Comparison of ENCODE assay signal across 29 cellular contexts in the genomic region with DNA sequence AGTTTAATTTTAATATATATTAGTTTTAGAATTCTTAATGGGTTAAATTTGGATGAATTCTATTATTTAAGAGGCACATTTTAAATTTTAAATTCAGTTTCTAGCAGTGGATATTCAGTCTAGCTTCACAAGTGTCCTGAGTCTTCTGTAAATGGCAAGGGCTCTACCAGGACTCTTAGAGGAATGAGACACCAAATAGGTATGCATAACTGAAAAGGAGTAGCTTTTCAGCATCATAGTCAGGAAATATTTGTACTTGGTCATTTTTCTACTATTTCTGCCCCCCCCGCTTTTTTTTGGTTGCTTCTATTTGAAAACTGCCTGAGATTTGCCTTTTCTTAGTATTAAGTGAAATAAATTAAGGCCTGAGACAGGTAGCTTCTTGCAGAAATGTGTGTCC.
DNase-seq lines count a peak whose midpoint lies in the region; ATAC-seq, FAIRE-seq and TF ChIP-seq lines count a peak whose summit lies in the region.
"Had no signal": no experiment of that assay in that cellular context is flagged by ENCODE, and none has a peak within 500 bp of the region (broad histone marks: within the 10 kb centered on the region; RNA-seq: fewer than 3 reads in every experiment).

No MANE protein-coding gene starts in this region.

- intact Hi-C loops in IMR-90 (cut with micrococcal nuclease) (loop anchor here (5.0 kb wide), 4 partner anchors 241 to 361 kb away; partner anchors contain the start of genes NASP, P3R3URF, PRDX1 and TSPAN1), K562 (cut with micrococcal nuclease) (loop anchor here (5.0 to 10.0 kb wide), 3 partner anchors 196 to 371 kb away; partner anchors contain the start of genes GPBP1L1, P3R3URF, TMEM69 and TSPAN1), left lung (cut with DNase I) (no loop called here)

- H2AK5ac ChIP-seq in IMR-90 (ENCODE audit: low read depth, low read length): no peak overlapping the region

- H4K8ac ChIP-seq in IMR-90 (ENCODE audit: low read depth in 2 of 2, low read length in 2 of 2): no peak overlapping the region

- H3K36me3 Mint-ChIP-seq in T-helper 17 cell (ENCODE audit: low read depth): no peaks in the 10 kb centered on the region
- H3K36me3 Mint-ChIP-seq: stimulated activated effector memory CD8-positive, alpha-beta T cell treated with anti-CD3 and anti-CD28 coated beads, Interleukin-12 subunit alpha, Interleukin-12 subunit beta, amount 100 ng/mL, for 72 hours had no signal

- POLR2A ChIA-PET in IMR-90 (lab: Charles Lee; ENCODE audit: unreplicated experiment): interaction anchor here (0.7 kb wide), 1 partner anchor 9 kb away, joined by 6 read pairs; no protein-coding TSS in a partner anchor
- POLR2A ChIA-PET in K562 (lab: Yijun Ruan, JAX): interaction anchor here (0.6 kb wide), 1 partner anchor 16 kb away, joined by 3 read pairs; no protein-coding TSS in a partner anchor

- H3K27ac ChIP-seq in IMR-90 (ENCODE audit: insufficient read depth, low read length) (no peak overlapping the region), K562 (ENCODE audit: extremely low read depth, low read depth, low read length) (no peak overlapping the region), left lung (no peak overlapping the region)
- H3K27ac ChIP-seq: cardiac muscle cell, foreskin keratinocyte, prostate gland, skin epidermis, testis had no signal

- peaks cover 4% of the 10 kb centered on the region for H3K4me1 Mint-ChIP-seq in T-helper 17 cell
- H3K4me1 Mint-ChIP-seq: stimulated activated effector memory CD8-positive, alpha-beta T cell treated with anti-CD3 and anti-CD28 coated beads, Interleukin-12 subunit alpha, Interleukin-12 subunit beta, amount 100 ng/mL, for 72 hours had no signal

- TF ChIP-seq POLR2A in IMR-90 (IDR thresholded peaks at IDR 0.05; ENCODE audit: low read depth, low read length) (no peak), K562 (conservative IDR thresholded peaks at IDR 0.05) (no peak)

- DNase-seq in AG08395 (ENCODE audit: low spot score) (peak; percentile 64), IMR-90 (peak; percentile 70), K562 (ENCODE audit: extremely low read depth in 1 of 4, low spot score in 3 of 4) (no peak), left lung (no peak), T-helper 17 cell (no peak), NCI-H526 (lab: John Stamatoyannopoulos, UW) (no peak)
- DNase-seq: activated CD4-positive, CD25-positive, alpha-beta regulatory T cell; activated CD8-positive, alpha-beta T cell treated with anti-CD3 and anti-CD28 coated beads for 36 hours; activated gamma-delta T cell; activated T-cell treated with anti-CD3 and anti-CD28 coated beads for 4 hours; Calu3; dermis blood vessel endothelial cell; hypothalamus; KBM-7; mammary epithelial cell; NCI-H526 treated with DMSO at 0.1 percent for 48 hours; stimulated activated CD4-positive, alpha-beta T cell treated with anti-CD3 and anti-CD28 coated beads, Interleukin-2, amount 100 ng/mL, for 24 hours; T-helper 9 cell; testis had no signal

- H3K4me2 ChIP-seq in IMR-90 (ENCODE audit: low read depth, low read length) (no peak overlapping the region), K562 (ENCODE audit: insufficient read depth, low read length) (no peak overlapping the region)

- no peak overlapping the region for H3K27ac Mint-ChIP-seq in T-helper 17 cell
- H3K27ac Mint-ChIP-seq: activated CD8-positive, alpha-beta T cell treated with anti-CD3 and anti-CD28 coated beads for 36 hours; stimulated activated effector memory CD8-positive, alpha-beta T cell treated with anti-CD3 and anti-CD28 coated beads, Interleukin-12 subunit alpha, Interleukin-12 subunit beta, amount 100 ng/mL, for 72 hours had no signal

- no peak overlapping the region for H4K5ac ChIP-seq in IMR-90 (ENCODE audit: low read depth, low read length)

- no peak overlapping the region for H3K23ac ChIP-seq in IMR-90 (ENCODE audit: low read depth, low read length)

- TF ChIP-seq CTCF in IMR-90 (conservative IDR thresholded peaks at IDR 0.05; ENCODE audit: low read depth, low read length): no peak
- no peak for TF ChIP-seq CTCF in K562 (IDR thresholded peaks at IDR 0.05 in 2 of 3, conservative IDR thresholded peaks at IDR 0.05 in 1 of 3; ENCODE audit: insufficient read depth in 2 of 3, low read depth in 1 of 3, low read length in 3 of 3)
- TF ChIP-seq CTCF in left lung (IDR thresholded peaks at IDR 0.05): no peak

- H3K18ac ChIP-seq in IMR-90 (ENCODE audit: low read depth, low read length): no peak overlapping the region

- no TSS peak for BruUV-seq in IMR-90 (replicated peaks; lab: Mats Ljungman, UMichigan)
- BruUV-seq in K562 (replicated peaks; lab: Mats Ljungman, UMichigan): no TSS peak

- H2AK9ac ChIP-seq in IMR-90 (replicated peaks; ENCODE audit: low read depth, low read length, poor library complexity): no peak overlapping the region

- no peak overlapping the region for H3K9ac ChIP-seq in IMR-90 (ENCODE audit: low read depth, low read length)
- H3K9ac ChIP-seq in K562 (ENCODE audit: insufficient read depth in 1 of 2, low read depth in 2 of 2, low read length in 2 of 2): no peak overlapping the region

- no peak overlapping the region for H2BK120ac ChIP-seq in IMR-90 (ENCODE audit: low read depth, low read length)

- H4K91ac ChIP-seq in IMR-90 (ENCODE audit: insufficient read depth, low read depth, low read length): no peak overlapping the region

- peaks cover 3% of the 10 kb centered on the region; the same call in 1 of the 2 replicates for H3K9me1 ChIP-seq in IMR-90 (ENCODE audit: insufficient read depth, low read length)
- H3K9me1 ChIP-seq in K562 (ENCODE audit: control insufficient read depth, insufficient read depth, low read length): no peaks in the 10 kb centered on the region

- H3K27me3 Mint-ChIP-seq in T-helper 17 cell: no peaks in the 10 kb centered on the region
- H3K27me3 Mint-ChIP-seq: activated CD8-positive, alpha-beta T cell treated with anti-CD3 and anti-CD28 coated beads for 36 hours had no signal

- no peak for TF ChIP-seq RAD21 in IMR-90 (IDR thresholded peaks at IDR 0.05; ENCODE audit: low read length)
- TF ChIP-seq RAD21 in K562 (CRISPR knock-in tag; conservative IDR thresholded peaks at IDR 0.05 in 1 of 2, IDR thresholded peaks at IDR 0.05 in 1 of 2): no peak

- H2BK5ac ChIP-seq in IMR-90 (ENCODE audit: low read depth, low read length, poor library complexity, severe bottlenecking): peak overlapping the region; percentile 46

- no peaks in the 10 kb centered on the region for H4K20me1 ChIP-seq in IMR-90 (ENCODE audit: insufficient read depth, low read length)
- no peaks in the 10 kb centered on the region for H4K20me1 ChIP-seq in K562 (replicated peaks; ENCODE audit: control insufficient read depth, insufficient read depth, low read length)

- H2AFZ ChIP-seq in IMR-90 (replicated peaks; ENCODE audit: low read length, poor library complexity) (no peak overlapping the region), K562 (ENCODE audit: low read depth, low read length) (no peak overlapping the region)

- H3K4me1 ChIP-seq in IMR-90 (ENCODE audit: control insufficient read depth, insufficient read depth, low read length) (peaks cover 16% of the 10 kb centered on the region), K562 (replicated peaks in 1 of 2; ENCODE audit: control insufficient read depth in 2 of 2, insufficient read depth in 2 of 2, low read length in 2 of 2) (peaks cover 0 to 7% of the 10 kb centered on the region in 2 experiments; a peak in 2 of 5 replicates), left lung (no peaks in the 10 kb centered on the region)
- H3K4me1 ChIP-seq: foreskin keratinocyte, prostate gland, testis had no signal

- no peak for TF ChIP-seq EP300 in K562 (IDR thresholded peaks at IDR 0.05; ENCODE audit: low read length)

- no peak overlapping the region for H3K14ac ChIP-seq in IMR-90 (replicated peaks; ENCODE audit: low read depth, low read length)

- H2BK15ac ChIP-seq in IMR-90 (ENCODE audit: low read depth, low read length): no peak overlapping the region

- dilution Hi-C loops in IMR-90 (cut with HindIII; ENCODE audit: low sequenced_read_pairs, unreplicated experiment): no loop called here

- ATAC-seq in IMR-90 (ENCODE audit: low read depth) (peak; percentile 58), K562 (no peak), left lung (peak; percentile 54), HG02678 (IDR thresholded peaks at IDR 0.05; ENCODE audit: unreplicated experiment) (no peak), GM21576 (IDR thresholded peaks at IDR 0.05; ENCODE audit: unreplicated experiment) (no peak), T-helper 17 cell (no peak)
- ATAC-seq: activated CD8-positive, alpha-beta T cell treated with anti-CD3 and anti-CD28 coated beads for 36 hours; foreskin keratinocyte; stimulated activated effector memory CD8-positive, alpha-beta T cell treated with anti-CD3 and anti-CD28 coated beads, Interleukin-12 subunit alpha, Interleukin-12 subunit beta, amount 100 ng/mL, for 72 hours had no signal

- H2BK20ac ChIP-seq in IMR-90 (ENCODE audit: low read depth, low read length): no peak overlapping the region

- no peak overlapping the region for H3K4me3 Mint-ChIP-seq in T-helper 17 cell
- H3K4me3 Mint-ChIP-seq: activated CD8-positive, alpha-beta T cell treated with anti-CD3 and anti-CD28 coated beads for 36 hours; stimulated activated effector memory CD8-positive, alpha-beta T cell treated with anti-CD3 and anti-CD28 coated beads, Interleukin-12 subunit alpha, Interleukin-12 subunit beta, amount 100 ng/mL, for 72 hours had no signal

- FAIRE-seq in K562 (lab: Jason Lieb, UNC): no peak
- FAIRE-seq: A204.1, endothelial cell of umbilical vein, keratinocyte had no signal

- CTCF ChIA-PET in IMR-90 (lab: Yijun Ruan, JAX) (no interaction called here), K562 (lab: Yijun Ruan, JAX; ENCODE audit: low intra/inter-chr PET ratio) (no interaction called here)

- WGBS in IMR-90 (ENCODE audit: extremely low coverage in 2 of 2, insufficient read length in 1 of 2), 2 experiments: no CpG with 5 or more reads among the region's 1 CpG
- no CpG with 5 or more reads among the region's 1 CpG for WGBS in K562 (ENCODE audit: insufficient coverage, low coverage, missing lambda C conversion rate)

- no peak overlapping the region for H3K56ac ChIP-seq in IMR-90 (ENCODE audit: extremely low read depth, insufficient read depth, low read length)

- peaks cover 4% of the 10 kb centered on the region; the same call in 2 of the 3 replicates for H3K79me2 ChIP-seq in K562 (ENCODE audit: control insufficient read depth, insufficient read depth, low read length)

- no peaks in the 10 kb centered on the region for H3K9me3 ChIP-seq in IMR-90 (ENCODE audit: control insufficient read depth, insufficient read depth, low read length)
- no peaks in the 10 kb centered on the region for H3K9me3 ChIP-seq in K562 (replicated peaks; ENCODE audit: control insufficient read depth, insufficient read depth, low read depth, low read length)
- no peaks in the 10 kb centered on the region for H3K9me3 ChIP-seq in left lung
- H3K9me3 ChIP-seq in T-helper 17 cell (ENCODE audit: control insufficient read depth, low read length, poor library complexity, severe bottlenecking): no peaks in the 10 kb centered on the region
- H3K9me3 ChIP-seq: prostate gland, testis had no signal

- peak overlapping the region; percentile 20; the same call in 1 of the 2 replicates for H3K4ac ChIP-seq in IMR-90 (ENCODE audit: low read depth, low read length)

- peaks cover 18 to 40% of the 10 kb centered on the region in 2 experiments for H3K79me1 ChIP-seq in IMR-90 (ENCODE audit: low read depth in 1 of 2, low read length in 2 of 2)

- H3K27me3 ChIP-seq in IMR-90 (ENCODE audit: control insufficient read depth, insufficient read depth, low read length): no peaks in the 10 kb centered on the region
- H3K27me3 ChIP-seq in K562 (ENCODE audit: control insufficient read depth in 2 of 2, insufficient read depth in 2 of 2, low read length in 2 of 2): no peaks in the 10 kb centered on the region
- no peaks in the 10 kb centered on the region for H3K27me3 ChIP-seq in left lung
- H3K27me3 ChIP-seq: cardiac muscle cell, foreskin keratinocyte, testis had no signal

- H3K36me3 ChIP-seq in IMR-90 (ENCODE audit: control insufficient read depth, insufficient read depth, low read length): no peaks in the 10 kb centered on the region
- H3K36me3 ChIP-seq in K562 (ENCODE audit: control insufficient read depth, insufficient read depth, low read length): no peaks in the 10 kb centered on the region; the same call in 2 of the 3 replicates
- no peaks in the 10 kb centered on the region for H3K36me3 ChIP-seq in left lung
- H3K36me3 ChIP-seq: cardiac muscle cell, prostate gland had no signal

- no peak overlapping the region for H3K4me3 ChIP-seq in IMR-90 (ENCODE audit: insufficient read depth, low read depth, low read length)
- no peak overlapping the region for H3K4me3 ChIP-seq in K562
- no peak overlapping the region for H3K4me3 ChIP-seq in left lung
- H3K4me3 ChIP-seq: cardiac muscle cell, prostate gland, skin epidermis, testis had no signal

- in situ Hi-C loops in IMR-90 (cut with MboI; ENCODE audit: low sequenced_read_pairs) (no loop called here), K562 (cut with MboI) (no loop called here)

Comparison
In these comparisons a context has a peak if more than half of its experiments do, and no peak if none do; other contexts are left out.
1. DNase-seq: peak in AG08395 (single experiment) and IMR-90 (single experiment); none in K562 (0 of 4), left lung (0 of 2), T-helper 17 cell (0 of 3) and NCI-H526 (0 of 2).
2. ATAC-seq: peak in IMR-90 (single experiment) and left lung (single experiment); none in K562 (single experiment), HG02678 (single experiment), GM21576 (single experiment) and T-helper 17 cell (single experiment).
3. intact Hi-C loops: an anchor here in IMR-90 (5.0 kb wide) and K562 (5.0 to 10.0 kb wide); none called in left lung.